6 cellular contexts compared by ENCODE assay signal in the genomic region with DNA sequence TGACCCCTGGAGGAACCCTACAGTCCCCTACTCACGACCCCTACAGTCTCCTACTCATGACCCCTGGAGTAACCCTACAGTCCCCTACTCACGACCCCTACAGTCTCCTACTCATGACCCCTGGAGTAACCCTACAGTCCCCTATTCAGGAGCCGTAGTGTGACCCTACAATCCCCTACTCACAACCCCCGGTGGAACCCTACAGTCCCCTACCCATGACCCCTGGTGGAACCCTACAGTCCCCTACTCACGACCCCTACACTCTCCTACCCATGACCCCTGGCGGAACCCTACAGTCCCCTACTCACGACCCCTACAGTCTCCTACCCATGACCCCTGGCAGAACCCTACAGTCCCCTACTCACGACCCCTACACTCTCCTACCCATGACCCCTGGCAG. TPM values are rescaled to one million over a fixed set of nuclear protein-coding genes. Genes with fewer than 3 reads are reported as not detected.
"Had no signal": no experiment of that assay in that cellular context is flagged by ENCODE, and none has a peak within 500 bp of the region (broad histone marks: within the 10 kb centered on the region; RNA-seq: fewer than 3 reads in every experiment).

No MANE protein-coding gene starts in this region.

RNA-seq across cellular contexts. Expression of gene CSF2RA, which starts 29.0 kb away (rescaled TPM):
- total RNA-seq: activated naive CD8-positive, alpha-beta T cell treated with anti-CD3 and anti-CD28 coated beads for 36 hours; ascending aorta; bronchial epithelial cell had no signal

RNA-seq across cellular contexts. Expression of gene IL3RA, which starts 39.0 kb away (rescaled TPM):
- total RNA-seq: activated naive CD4-positive, alpha-beta T cell treated with anti-CD3 and anti-CD28 coated beads for 36 hours; astrocyte; bronchial epithelial cell; cardiac muscle cell had no signal
